In genomic region chr9:75649060-75649459, GRCh38 we compare ENCODE assay signal across 27 cellular contexts.
DNase-seq lines count a peak whose midpoint lies in the region; ATAC-seq, FAIRE-seq and TF ChIP-seq lines count a peak whose summit lies in the region.
"Had no signal": no experiment of that assay in that cellular context is flagged by ENCODE, and none has a peak within 500 bp of the region (broad histone marks: within the 10 kb centered on the region; RNA-seq: fewer than 3 reads in every experiment).

No MANE protein-coding gene starts in this region.

- TF ChIP-seq CTCF in cardiac muscle cell (IDR thresholded peaks at IDR 0.05; ENCODE audit: low read depth, low read length), result no peak

- H3K4me3 Mint-ChIP-seq in stimulated activated naive B cell treated with anti-CD40 and anti-IgM and Interleukin-4, amounts not matched to agents 10 μg/mL and 1 μg/mL and 100 μg/mL, for 72 hours, result no peak overlapping the region
- H3K4me3 Mint-ChIP-seq: CD14-positive monocyte; CD4-positive, CD25-positive, alpha-beta regulatory T cell; CD8-positive, alpha-beta memory T cell had no signal

- H3K23ac ChIP-seq in neuronal stem cell (ENCODE audit: low read depth, low read length, poor library complexity), result no peak overlapping the region

- H3K36me3 Mint-ChIP-seq in stimulated activated naive B cell treated with anti-CD40 and anti-IgM and Interleukin-4, amounts not matched to agents 10 μg/mL and 1 μg/mL and 100 μg/mL, for 72 hours, result no peaks in the 10 kb centered on the region
- H3K36me3 Mint-ChIP-seq: CD14-positive monocyte; CD4-positive, alpha-beta memory T cell; CD4-positive, CD25-positive, alpha-beta regulatory T cell; CD8-positive, alpha-beta memory T cell had no signal

- no CpG with 5 or more reads among the region's 5 CpGs for WGBS in neuronal stem cell (ENCODE audit: extremely low coverage in 2 of 2, insufficient read length in 2 of 2, insufficient replicate concordance in 1 of 2), 2 donors
- 54 to 73% (median 72%) methylated on average over 5 of the region's 5 CpGs for WGBS in small intestine, 3 donors

- H3K4ac ChIP-seq in neuronal stem cell (ENCODE audit: low read length), result no peak overlapping the region

- H2BK5ac ChIP-seq in neuronal stem cell (ENCODE audit: low read length), result no peak overlapping the region

- no peak overlapping the region for H3K4me2 ChIP-seq in neuronal stem cell (ENCODE audit: insufficient read depth, low read length, poor library complexity, severe bottlenecking)
- H3K4me2 ChIP-seq: BLaER1 had no signal

- no peak overlapping the region for H4K91ac ChIP-seq in neuronal stem cell (ENCODE audit: low read depth, low read length, poor library complexity)

- H3K79me1 ChIP-seq in neuronal stem cell (ENCODE audit: low read depth, low read length), result no peaks in the 10 kb centered on the region

- H3K27me3 ChIP-seq in cardiac muscle cell, result no peaks in the 10 kb centered on the region
- H3K27me3 ChIP-seq in neuronal stem cell (ENCODE audit: control insufficient read depth in 3 of 3, insufficient read depth in 3 of 3, low read depth in 1 of 3, low read length in 3 of 3), result no peaks in the 10 kb centered on the region
- H3K27me3 ChIP-seq in small intestine (ENCODE audit: control insufficient read depth in 2 of 2, insufficient read depth in 2 of 2, low read length in 2 of 2), result no peaks in the 10 kb centered on the region
- H3K27me3 ChIP-seq: BE2C, BLaER1 had no signal

- peak overlapping the region; percentile 71 for H3K27ac ChIP-seq in cardiac muscle cell
- H3K27ac ChIP-seq in neuronal stem cell (replicated peaks; ENCODE audit: low read length), result no peak overlapping the region
- no peak overlapping the region for H3K27ac ChIP-seq in small intestine (ENCODE audit: low read depth in 1 of 2, low read length in 1 of 2)
- H3K27ac ChIP-seq: BLaER1 had no signal

- H2AFZ ChIP-seq in neuronal stem cell (ENCODE audit: low read length), result no peak overlapping the region

- H3K36me3 ChIP-seq in cardiac muscle cell, result no peaks in the 10 kb centered on the region
- no peaks in the 10 kb centered on the region for H3K36me3 ChIP-seq in neuronal stem cell (replicated peaks in 1 of 2; ENCODE audit: control insufficient read depth in 2 of 2, insufficient read depth in 2 of 2, low read length in 2 of 2)
- H3K36me3 ChIP-seq in small intestine (ENCODE audit: control insufficient read depth in 2 of 2, insufficient read depth in 2 of 2, low read length in 2 of 2), result no peaks in the 10 kb centered on the region
- H3K36me3 ChIP-seq: BE2C, BLaER1 had no signal

- H3K9ac ChIP-seq in neuronal stem cell (ENCODE audit: low read depth, low read length, poor library complexity), result no peak overlapping the region
- H3K9ac ChIP-seq: BLaER1 had no signal

- no peak overlapping the region for H4K8ac ChIP-seq in neuronal stem cell (ENCODE audit: low read depth, low read length)

- no peak overlapping the region for H2AK5ac ChIP-seq in neuronal stem cell (ENCODE audit: low read depth, low read length)

- H3K4me3 ChIP-seq in cardiac muscle cell (no peak overlapping the region), neuronal stem cell (ENCODE audit: low read length in 2 of 2) (no peak overlapping the region), small intestine (ENCODE audit: low read depth in 1 of 2, low read length in 2 of 2) (no peak overlapping the region)
- H3K4me3 ChIP-seq: BLaER1, GM12878 had no signal

- peaks cover 18% of the 10 kb centered on the region for H3K4me1 ChIP-seq in cardiac muscle cell (ENCODE audit: low read depth)
- peaks cover 0 to 4% of the 10 kb centered on the region in 2 donors for H3K4me1 ChIP-seq in neuronal stem cell (ENCODE audit: control insufficient read depth in 2 of 2, insufficient read depth in 1 of 2, low read depth in 1 of 2, low read length in 2 of 2)
- no peaks in the 10 kb centered on the region for H3K4me1 ChIP-seq in small intestine (ENCODE audit: control insufficient read depth in 2 of 2, insufficient read depth in 1 of 2, low read depth in 1 of 2, low read length in 1 of 2)
- H3K4me1 ChIP-seq: BE2C, BLaER1 had no signal

- H3K27ac Mint-ChIP-seq in stimulated activated naive B cell treated with anti-CD40 and anti-IgM and Interleukin-4, amounts not matched to agents 10 μg/mL and 1 μg/mL and 100 μg/mL, for 72 hours, result no peak overlapping the region
- H3K27ac Mint-ChIP-seq: CD4-positive, alpha-beta memory T cell; CD4-positive, CD25-positive, alpha-beta regulatory T cell; CD8-positive, alpha-beta memory T cell had no signal

- intact Hi-C loops in left ventricle myocardium superior (cut with micrococcal nuclease), result no loop called here

- H2BK15ac ChIP-seq in neuronal stem cell (ENCODE audit: low read length), result no peak overlapping the region

- no peaks in the 10 kb centered on the region for H3K27me3 Mint-ChIP-seq in stimulated activated naive B cell treated with anti-CD40 and anti-IgM and Interleukin-4, amounts not matched to agents 10 μg/mL and 1 μg/mL and 100 μg/mL, for 72 hours
- H3K27me3 Mint-ChIP-seq: CD4-positive, CD25-positive, alpha-beta regulatory T cell had no signal

- H3K4me1 Mint-ChIP-seq in stimulated activated naive B cell treated with anti-CD40 and anti-IgM and Interleukin-4, amounts not matched to agents 10 μg/mL and 1 μg/mL and 100 μg/mL, for 72 hours, result no peaks in the 10 kb centered on the region
- H3K4me1 Mint-ChIP-seq: CD4-positive, alpha-beta memory T cell; CD4-positive, CD25-positive, alpha-beta regulatory T cell; CD8-positive, alpha-beta memory T cell had no signal

- no peak for ATAC-seq in left ventricle myocardium superior
- ATAC-seq in stimulated activated naive B cell treated with anti-CD40 and anti-IgM and Interleukin-4, amounts not matched to agents 10 μg/mL and 1 μg/mL and 100 μg/mL, for 72 hours (replicated peaks), result no peak
- ATAC-seq: GM12878 had no signal

- no peak overlapping the region for H2BK120ac ChIP-seq in neuronal stem cell (ENCODE audit: low read depth, low read length)

- DNase-seq in cardiac muscle cell (ENCODE audit: low read depth in 1 of 2, low spot score in 1 of 2), result peak in 1 of 2 donors; percentile 56
- no peak for DNase-seq in left ventricle myocardium superior
- no peak for DNase-seq in neuronal stem cell (ENCODE audit: low spot score)
- DNase-seq in small intestine, result peak; percentile 30
- DNase-seq in NCI-H524 treated with DMSO at 0.1 percent for 48 hours (lab: John Stamatoyannopoulos, UW), result no peak
- DNase-seq in stimulated activated naive B cell treated with anti-CD40 and anti-IgM and Interleukin-4, amounts not matched to agents 10 μg/mL and 1 μg/mL and 100 μg/mL, for 72 hours, result no peak
- DNase-seq in NCI-H82 treated with DMSO at 0.1 percent for 48 hours (lab: John Stamatoyannopoulos, UW; ENCODE audit: unreplicated experiment), result no peak
- DNase-seq: 8988T; ACHN; BE2C; C1 segment of cervical spinal cord; CD4-positive, alpha-beta memory T cell; CD4-positive, CD25-positive, alpha-beta regulatory T cell; CD8-positive, alpha-beta memory T cell; COR-L47; DMS 273 treated with DMSO at 0.1 percent for 48 hours; DMS153; DMS79; DND-41; EL; GDM1 had no signal

- H3K18ac ChIP-seq in neuronal stem cell (ENCODE audit: low read length), result peak overlapping the region; percentile 38

- H3K14ac ChIP-seq in neuronal stem cell (ENCODE audit: low read length), result no peak overlapping the region

- H2BK12ac ChIP-seq in neuronal stem cell (ENCODE audit: low read length), result no peak overlapping the region

- FAIRE-seq in small intestine (lab: Jason Lieb, UNC), result no peak
- FAIRE-seq: A204.1, GM12878, GM12892, GM18507 had no signal

- H3K9me3 Mint-ChIP-seq in stimulated activated naive B cell treated with anti-CD40 and anti-IgM and Interleukin-4, amounts not matched to agents 10 μg/mL and 1 μg/mL and 100 μg/mL, for 72 hours, result no peaks in the 10 kb centered on the region

- peaks cover 4% of the 10 kb centered on the region for H3K9me3 ChIP-seq in cardiac muscle cell (ENCODE audit: low read depth)
- no peaks in the 10 kb centered on the region for H3K9me3 ChIP-seq in neuronal stem cell (replicated peaks in 1 of 2; ENCODE audit: control insufficient read depth in 2 of 2, insufficient read depth in 1 of 2, low read depth in 1 of 2, low read length in 2 of 2)
- no peaks in the 10 kb centered on the region for H3K9me3 ChIP-seq in small intestine (ENCODE audit: control insufficient read depth, low read depth)
- H3K9me3 ChIP-seq: BE2C had no signal
